In the genomic region with DNA sequence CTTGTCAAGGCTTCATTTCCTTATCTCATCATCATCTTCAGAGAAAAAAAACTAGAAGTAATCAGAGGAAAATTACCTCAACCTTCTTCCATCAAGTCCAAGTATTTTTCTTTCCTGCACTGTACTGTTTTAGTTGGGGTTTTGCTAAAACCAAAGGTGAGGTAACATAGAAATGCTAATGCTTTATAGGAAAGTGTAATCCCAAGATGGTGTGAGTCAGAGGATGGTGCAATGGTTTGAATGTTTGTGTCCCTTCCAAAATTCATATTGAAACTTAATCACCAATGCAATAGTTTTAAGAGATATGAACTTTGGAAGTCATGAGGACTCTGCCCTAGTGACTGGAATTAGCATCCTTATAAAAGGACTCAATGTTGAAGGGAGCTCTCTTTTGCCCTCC, we compare ENCODE assay signal across 20 cellular contexts.
DNase-seq lines count a peak whose midpoint lies in the region; ATAC-seq and TF ChIP-seq lines count a peak whose summit lies in the region.
"Had no signal": no experiment of that assay in that cellular context is flagged by ENCODE, and none has a peak within 500 bp of the region (broad histone marks: within the 10 kb centered on the region; RNA-seq: fewer than 3 reads in every experiment).

No MANE protein-coding gene starts in this region.

- BruUV-seq in mammary epithelial cell (replicated peaks; lab: Mats Ljungman, UMichigan): no TSS peak

- peaks cover 6% of the 10 kb centered on the region for H3K9me3 Mint-ChIP-seq in activated CD4-positive, alpha-beta T cell treated with anti-CD3 and anti-CD28 coated beads for 36 hours (ENCODE audit: low read depth)
- H3K9me3 Mint-ChIP-seq: activated B cell treated with CpG ODN at 0.5 μM for 24 hours had no signal

- H3K27me3 ChIP-seq in mammary epithelial cell (ENCODE audit: insufficient read depth, low read length): no peaks in the 10 kb centered on the region
- H3K27me3 ChIP-seq: colonic mucosa, Peyer's patch had no signal

- no peak overlapping the region for H3K4me3 ChIP-seq in mammary epithelial cell (replicated peaks in 1 of 3; ENCODE audit: insufficient read depth in 1 of 3, low read depth in 2 of 3, low read length in 3 of 3)
- H3K4me3 ChIP-seq: colonic mucosa, Peyer's patch, prostate gland, SK-N-MC, skin epidermis had no signal

- TF ChIP-seq CTCF in mammary epithelial cell (conservative IDR thresholded peaks at IDR 0.05 in 1 of 2, IDR thresholded peaks at IDR 0.05 in 1 of 2; ENCODE audit: extremely low read depth in 1 of 2, insufficient read depth in 1 of 2, low read depth in 1 of 2, low read length in 2 of 2): no peak

- H3K4me2 ChIP-seq in mammary epithelial cell (ENCODE audit: insufficient read depth, low read depth, low read length): no peak overlapping the region

- ATAC-seq in activated CD4-positive, alpha-beta T cell treated with anti-CD3 and anti-CD28 coated beads for 36 hours: peak; percentile 55
- no peak for ATAC-seq in GM21528 (IDR thresholded peaks at IDR 0.05; ENCODE audit: low FRiP score, unreplicated experiment)
- no peak for ATAC-seq in GM21737 (IDR thresholded peaks at IDR 0.05; ENCODE audit: unreplicated experiment)
- ATAC-seq: naive thymus-derived CD8-positive, alpha-beta T cell had no signal

- H3K36me3 ChIP-seq in mammary epithelial cell (ENCODE audit: insufficient read depth, low read length): no peaks in the 10 kb centered on the region
- H3K36me3 ChIP-seq: colonic mucosa, Peyer's patch, prostate gland had no signal

- H3K4me3 Mint-ChIP-seq in activated CD4-positive, alpha-beta T cell treated with anti-CD3 and anti-CD28 coated beads for 36 hours: no peak overlapping the region
- H3K4me3 Mint-ChIP-seq: activated B cell treated with CpG ODN at 0.5 μM for 24 hours; CD14-positive monocyte; naive thymus-derived CD8-positive, alpha-beta T cell; T-helper 2 cell treated with Interferon-gamma antibody and Interleukin-4, amounts not matched to agents 5 μg/mL and 100 μg/mL, for 36 hours had no signal

- H3K9ac ChIP-seq in mammary epithelial cell (ENCODE audit: insufficient read depth, low read length): no peak overlapping the region

- CTCF ChIA-PET in activated CD4-positive, alpha-beta T cell treated with anti-CD3 and anti-CD28 coated beads for 36 hours (lab: Charles Lee): no interaction called here
- CTCF ChIA-PET in mammary epithelial cell (lab: Charles Lee; ENCODE audit: low non-redundant PET): no interaction called here

- no peak overlapping the region for H3K27ac Mint-ChIP-seq in activated CD4-positive, alpha-beta T cell treated with anti-CD3 and anti-CD28 coated beads for 36 hours
- H3K27ac Mint-ChIP-seq: activated B cell treated with CpG ODN at 0.5 μM for 24 hours; CD14-positive monocyte; naive thymus-derived CD8-positive, alpha-beta T cell; T-helper 2 cell treated with Interferon-gamma antibody and Interleukin-4, amounts not matched to agents 5 μg/mL and 100 μg/mL, for 36 hours had no signal

- no peak overlapping the region for H2AFZ ChIP-seq in mammary epithelial cell (ENCODE audit: low read depth, low read length)

- POLR2A ChIA-PET in activated CD4-positive, alpha-beta T cell treated with anti-CD3 and anti-CD28 coated beads for 36 hours (lab: Charles Lee): no interaction called here

- H3K79me2 ChIP-seq in mammary epithelial cell (ENCODE audit: insufficient read depth, low read length): no peaks in the 10 kb centered on the region

- dilution Hi-C loops in mammary epithelial cell (cut with HindIII; ENCODE audit: low sequenced_read_pairs): no loop called here

- peaks cover 26% of the 10 kb centered on the region for H3K4me1 Mint-ChIP-seq in activated CD4-positive, alpha-beta T cell treated with anti-CD3 and anti-CD28 coated beads for 36 hours
- H3K4me1 Mint-ChIP-seq: CD14-positive monocyte had no signal

- peaks cover 4% of the 10 kb centered on the region for H3K36me3 Mint-ChIP-seq in activated CD4-positive, alpha-beta T cell treated with anti-CD3 and anti-CD28 coated beads for 36 hours (ENCODE audit: low read depth)
- H3K36me3 Mint-ChIP-seq: CD14-positive monocyte had no signal

- H3K4me1 ChIP-seq in mammary epithelial cell (ENCODE audit: insufficient read depth, low read length): no peaks in the 10 kb centered on the region
- H3K4me1 ChIP-seq: colonic mucosa, Peyer's patch, prostate gland had no signal

- H4K20me1 ChIP-seq in mammary epithelial cell (ENCODE audit: insufficient read depth, low read length): no peaks in the 10 kb centered on the region

- H3K27me3 Mint-ChIP-seq in activated CD4-positive, alpha-beta T cell treated with anti-CD3 and anti-CD28 coated beads for 36 hours: peaks cover 4% of the 10 kb centered on the region
- H3K27me3 Mint-ChIP-seq: activated B cell treated with CpG ODN at 0.5 μM for 24 hours had no signal

- intact Hi-C loops in activated CD4-positive, alpha-beta T cell treated with anti-CD3 and anti-CD28 coated beads for 36 hours (cut with DNase I, micrococcal nuclease): no loop called here
- intact Hi-C loops in mammary epithelial cell (cut with micrococcal nuclease): no loop called here

- in situ Hi-C loops in mammary epithelial cell (cut with MboI; ENCODE audit: low sequenced_read_pairs in 2 of 2): no loop called here

- peaks cover 4% of the 10 kb centered on the region for H3K9me3 ChIP-seq in mammary epithelial cell (replicated peaks; ENCODE audit: insufficient read depth, low read length)
- H3K9me3 ChIP-seq: colonic mucosa, Peyer's patch, prostate gland had no signal

- DNase-seq in activated CD4-positive, alpha-beta T cell treated with anti-CD3 and anti-CD28 coated beads for 36 hours: no peak
- DNase-seq in activated CD4-positive, alpha-beta T cell treated with anti-CD3 and anti-CD28 coated beads for 1 hour: no peak
- DNase-seq in HCEC 1CT: peak; percentile 81
- DNase-seq in mammary epithelial cell: peak; percentile 26
- peak; percentile 80 for DNase-seq in iris pigment epithelial cell (ENCODE audit: low read depth)
- no peak for DNase-seq in NCI-H146 treated with DMSO at 0.1 percent for 48 hours (lab: John Stamatoyannopoulos, UW; ENCODE audit: unreplicated experiment)
- DNase-seq: activated B cell treated with CpG ODN at 0.5 μM for 24 hours; activated effector memory CD4-positive, alpha-beta T cell treated with Interleukin-2 at 50 U/mL for 16 hours; colonic mucosa; naive thymus-derived CD8-positive, alpha-beta T cell; NCI-H187; Peyer's patch; stimulated activated CD4-positive, alpha-beta T cell treated with anti-CD3 and anti-CD28 coated beads, Interleukin-2, amount 100 ng/mL, for 48 hours had no signal

- H3K27ac ChIP-seq in mammary epithelial cell (ENCODE audit: insufficient read depth, low read depth, low read length): no peak overlapping the region
- H3K27ac ChIP-seq: colonic mucosa, Peyer's patch, prostate gland, SK-N-MC, skin epidermis had no signal

Comparison
In these comparisons a context has a peak if more than half of its experiments do, and no peak if none do; other contexts are left out.
1. DNase-seq: peak in HCEC 1CT (single experiment), mammary epithelial cell (single experiment) and iris pigment epithelial cell (single experiment); none in activated CD4-positive, alpha-beta T cell treated with anti-CD3 and anti-CD28 coated beads for 36 hours (single experiment), activated CD4-positive, alpha-beta T cell treated with anti-CD3 and anti-CD28 coated beads for 1 hour (single experiment) and NCI-H146 treated with DMSO at 0.1 percent for 48 hours (single experiment).